Comparison of ENCODE assay signal across 1 cellular context in genomic region chr10:78417425-78418370, GRCh38.
TF ChIP-seq lines count a peak whose summit lies in the region.

No MANE protein-coding gene starts in this region.

TF ChIP-seq in IMR-90, 13 proteins besides CTCF, POLR2A, EP300 and RAD21:
- TF ChIP-seq, protein P1, sequence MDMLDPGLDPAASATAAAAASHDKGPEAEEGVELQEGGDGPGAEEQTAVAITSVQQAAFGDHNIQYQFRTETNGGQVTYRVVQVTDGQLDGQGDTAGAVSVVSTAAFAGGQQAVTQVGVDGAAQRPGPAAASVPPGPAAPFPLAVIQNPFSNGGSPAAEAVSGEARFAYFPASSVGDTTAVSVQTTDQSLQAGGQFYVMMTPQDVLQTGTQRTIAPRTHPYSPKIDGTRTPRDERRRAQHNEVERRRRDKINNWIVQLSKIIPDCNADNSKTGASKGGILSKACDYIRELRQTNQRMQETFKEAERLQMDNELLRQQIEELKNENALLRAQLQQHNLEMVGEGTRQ (IDR thresholded peaks at IDR 0.05; ENCODE audit: low read depth, low read length): no peak
- TF ChIP-seq MXI1 (IDR thresholded peaks at IDR 0.05; ENCODE audit: borderline replicate concordance, low read depth, low read length) (no peak), SMC3 (IDR thresholded peaks at IDR 0.05; ENCODE audit: low read depth, low read length) (no peak), NFE2L2 (IDR thresholded peaks at IDR 0.05; ENCODE audit: low read depth, low read length) (no peak), BHLHE40 (IDR thresholded peaks at IDR 0.05; ENCODE audit: low read depth, low read length) (no peak), RFX5 (IDR thresholded peaks at IDR 0.05; ENCODE audit: low read depth, low read length) (no peak), CEBPB (IDR thresholded peaks at IDR 0.05; ENCODE audit: low read depth, low read length) (no peak), MAZ (IDR thresholded peaks at IDR 0.05; ENCODE audit: borderline replicate concordance, low read depth, low read length) (no peak), FOS (IDR thresholded peaks at IDR 0.05; ENCODE audit: low read depth, low read length) (no peak), MAFK (IDR thresholded peaks at IDR 0.05; ENCODE audit: low read depth, low read length) (no peak)
- TF ChIP-seq, protein P2, sequence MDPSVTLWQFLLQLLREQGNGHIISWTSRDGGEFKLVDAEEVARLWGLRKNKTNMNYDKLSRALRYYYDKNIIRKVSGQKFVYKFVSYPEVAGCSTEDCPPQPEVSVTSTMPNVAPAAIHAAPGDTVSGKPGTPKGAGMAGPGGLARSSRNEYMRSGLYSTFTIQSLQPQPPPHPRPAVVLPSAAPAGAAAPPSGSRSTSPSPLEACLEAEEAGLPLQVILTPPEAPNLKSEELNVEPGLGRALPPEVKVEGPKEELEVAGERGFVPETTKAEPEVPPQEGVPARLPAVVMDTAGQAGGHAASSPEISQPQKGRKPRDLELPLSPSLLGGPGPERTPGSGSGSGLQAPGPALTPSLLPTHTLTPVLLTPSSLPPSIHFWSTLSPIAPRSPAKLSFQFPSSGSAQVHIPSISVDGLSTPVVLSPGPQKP (IDR thresholded peaks at IDR 0.05; ENCODE audit: borderline replicate concordance, low read depth, low read length): no peak
